31 cellular contexts compared by ENCODE assay signal in the genomic region with DNA sequence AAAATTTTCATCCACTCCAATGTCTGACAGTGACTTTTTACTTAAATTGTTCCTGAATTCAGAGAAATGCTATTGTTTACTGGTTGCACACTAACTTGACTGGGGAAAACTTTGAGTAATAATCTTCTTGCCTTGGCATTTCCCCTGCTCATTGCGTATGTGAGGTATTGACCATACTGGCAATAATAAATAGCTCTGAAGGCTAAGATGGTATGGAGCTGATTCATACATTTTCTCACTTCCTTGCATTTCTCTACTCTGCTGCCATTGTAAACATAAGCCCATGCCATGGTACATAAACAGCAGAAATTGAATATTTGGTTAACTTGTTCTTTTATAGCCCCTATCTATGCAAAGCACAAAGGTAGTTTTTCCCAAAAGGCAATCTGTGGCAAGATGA.
A peak's percentile ranks its signal among the peaks of the same experiment; 100 is the strongest.
DNase-seq lines count a peak whose midpoint lies in the region; ATAC-seq and TF ChIP-seq lines count a peak whose summit lies in the region.
"Had no signal": no experiment of that assay in that cellular context is flagged by ENCODE, and none has a peak within 500 bp of the region (broad histone marks: within the 10 kb centered on the region; RNA-seq: fewer than 3 reads in every experiment).

No MANE protein-coding gene starts in this region.

- no peak overlapping the region for H3K27ac Mint-ChIP-seq in MCF 10A (ENCODE audit: low read depth, unreplicated experiment)
- no peak overlapping the region for H3K27ac Mint-ChIP-seq in stimulated activated naive B cell treated with anti-CD40 and anti-IgM and Interleukin-4, amounts not matched to agents 10 μg/mL and 1 μg/mL and 100 μg/mL, for 72 hours
- H3K27ac Mint-ChIP-seq: activated CD8-positive, alpha-beta memory T cell treated with anti-CD3 and anti-CD28 coated beads, Interleukin-2, amount 10 ng/mL, durations not matched to agents 7 days and 5 days; CD4-positive, alpha-beta memory T cell; GM23338; T-helper 17 cell had no signal

- H3K27me3 ChIP-seq in breast epithelium (no peaks in the 10 kb centered on the region), MG63 (no peaks in the 10 kb centered on the region), fibroblast of lung (ENCODE audit: control insufficient read depth, insufficient read depth, low read length) (no peaks in the 10 kb centered on the region)
- H3K27me3 ChIP-seq: body of pancreas had no signal

- no peak overlapping the region for H3K4me3 Mint-ChIP-seq in MCF 10A (ENCODE audit: unreplicated experiment)
- H3K4me3 Mint-ChIP-seq in stimulated activated naive B cell treated with anti-CD40 and anti-IgM and Interleukin-4, amounts not matched to agents 10 μg/mL and 1 μg/mL and 100 μg/mL, for 72 hours = no peak overlapping the region
- H3K4me3 Mint-ChIP-seq: activated CD8-positive, alpha-beta memory T cell treated with anti-CD3 and anti-CD28 coated beads, Interleukin-2, amount 10 ng/mL, durations not matched to agents 7 days and 5 days; CD4-positive, alpha-beta memory T cell; GM23338; T-helper 17 cell had no signal

- ATAC-seq in stimulated activated naive B cell treated with anti-CD40 and anti-IgM and Interleukin-4, amounts not matched to agents 10 μg/mL and 1 μg/mL and 100 μg/mL, for 72 hours (replicated peaks) = peak; percentile 83 to 89
- ATAC-seq: activated CD4-positive, CD25-positive, alpha-beta regulatory T cell treated with anti-CD3 and anti-CD28 coated beads, Interleukin-2, amount 50 U/mL, for 24 hours; activated CD8-positive, alpha-beta memory T cell treated with anti-CD3 and anti-CD28 coated beads, Interleukin-2, amount 10 ng/mL, durations not matched to agents 7 days and 5 days; GM23338; PC-3; Right ventricle myocardium inferior; SK-N-SH treated with all-trans-retinoic acid at 6 μM for 48 hours; T-helper 17 cell had no signal

- no peaks in the 10 kb centered on the region for H3K36me3 Mint-ChIP-seq in MCF 10A (ENCODE audit: insufficient read depth, unreplicated experiment)
- H3K36me3 Mint-ChIP-seq in stimulated activated naive B cell treated with anti-CD40 and anti-IgM and Interleukin-4, amounts not matched to agents 10 μg/mL and 1 μg/mL and 100 μg/mL, for 72 hours = no peaks in the 10 kb centered on the region
- H3K36me3 Mint-ChIP-seq: CD4-positive, alpha-beta memory T cell had no signal

- BruUV-seq in MCF 10A (replicated peaks; lab: Mats Ljungman, UMichigan) = no TSS peak

- H3K4me2 ChIP-seq in fibroblast of lung (ENCODE audit: extremely low read depth, insufficient read depth, low read length) = no peak overlapping the region
- H3K4me2 ChIP-seq: GM23338 had no signal

- no peaks in the 10 kb centered on the region for H3K4me1 Mint-ChIP-seq in MCF 10A (ENCODE audit: insufficient read depth, unreplicated experiment)
- H3K4me1 Mint-ChIP-seq in stimulated activated naive B cell treated with anti-CD40 and anti-IgM and Interleukin-4, amounts not matched to agents 10 μg/mL and 1 μg/mL and 100 μg/mL, for 72 hours = peaks cover 26 to 53% of the 10 kb centered on the region in 2 donors
- H3K4me1 Mint-ChIP-seq: GM23338 had no signal

- no peak overlapping the region for H3K9ac ChIP-seq in fibroblast of lung (ENCODE audit: insufficient read depth, low read length)

- TF ChIP-seq CTCF in MCF 10A (IDR thresholded peaks at IDR 0.05; ENCODE audit: unreplicated experiment) (no peak), breast epithelium (IDR thresholded peaks at IDR 0.05) (no peak), fibroblast of lung (conservative IDR thresholded peaks at IDR 0.05 in 1 of 2, IDR thresholded peaks at IDR 0.05 in 1 of 2; ENCODE audit: low read depth in 1 of 2, low read length in 2 of 2) (no peak)

- intact Hi-C loops in MCF 10A (cut with micrococcal nuclease) (no loop called here), breast epithelium (cut with DNase I; ENCODE audit: low total_unique reads) (no loop called here)

- no peaks in the 10 kb centered on the region for H3K9me3 ChIP-seq in breast epithelium
- no peaks in the 10 kb centered on the region for H3K9me3 ChIP-seq in MG63
- H3K9me3 ChIP-seq in fibroblast of lung (ENCODE audit: control insufficient read depth, insufficient read depth, low read depth, low read length) = no peaks in the 10 kb centered on the region
- H3K9me3 ChIP-seq: body of pancreas, left ventricle myocardium inferior, thoracic aorta had no signal

- H3K4me3 ChIP-seq in breast epithelium (no peak overlapping the region), MG63 (no peak overlapping the region), fibroblast of lung (replicated peaks in 1 of 4; ENCODE audit: control extremely low read depth in 1 of 4, insufficient read depth in 1 of 4, low read depth in 3 of 4, low read length in 4 of 4) (no peak overlapping the region)
- H3K4me3 ChIP-seq: body of pancreas, GM23338, left ventricle myocardium inferior, thoracic aorta had no signal

- H3K79me2 ChIP-seq in fibroblast of lung (ENCODE audit: control insufficient read depth, insufficient read depth, low read length) = no peaks in the 10 kb centered on the region

- H3K36me3 ChIP-seq in breast epithelium (no peaks in the 10 kb centered on the region), MG63 (no peaks in the 10 kb centered on the region), fibroblast of lung (ENCODE audit: control insufficient read depth, insufficient read depth, low read length) (no peaks in the 10 kb centered on the region)
- H3K36me3 ChIP-seq: left ventricle myocardium inferior, thoracic aorta had no signal

- H4K20me1 ChIP-seq in fibroblast of lung (ENCODE audit: control insufficient read depth, extremely low read depth, insufficient read depth, low read length) = no peaks in the 10 kb centered on the region

- no peak overlapping the region for H3K27ac ChIP-seq in breast epithelium
- H3K27ac ChIP-seq in fibroblast of lung (ENCODE audit: insufficient read depth, low read length) = no peak overlapping the region
- H3K27ac ChIP-seq: left ventricle myocardium inferior, thoracic aorta had no signal

- no peaks in the 10 kb centered on the region for H3K9me3 Mint-ChIP-seq in MCF 10A (ENCODE audit: unreplicated experiment)
- no peaks in the 10 kb centered on the region for H3K9me3 Mint-ChIP-seq in stimulated activated naive B cell treated with anti-CD40 and anti-IgM and Interleukin-4, amounts not matched to agents 10 μg/mL and 1 μg/mL and 100 μg/mL, for 72 hours
- H3K9me3 Mint-ChIP-seq: GM23338 had no signal

- no peak for TF ChIP-seq POLR2A in breast epithelium (IDR thresholded peaks at IDR 0.05)

- no peak overlapping the region for H2AFZ ChIP-seq in fibroblast of lung (ENCODE audit: low read length)
- H2AFZ ChIP-seq: GM23338 had no signal

- no peaks in the 10 kb centered on the region for H3K27me3 Mint-ChIP-seq in MCF 10A (ENCODE audit: insufficient read depth, unreplicated experiment)
- no peaks in the 10 kb centered on the region for H3K27me3 Mint-ChIP-seq in stimulated activated naive B cell treated with anti-CD40 and anti-IgM and Interleukin-4, amounts not matched to agents 10 μg/mL and 1 μg/mL and 100 μg/mL, for 72 hours
- H3K27me3 Mint-ChIP-seq: activated CD8-positive, alpha-beta memory T cell treated with anti-CD3 and anti-CD28 coated beads, Interleukin-2, amount 10 ng/mL, durations not matched to agents 7 days and 5 days; CD4-positive, alpha-beta memory T cell; T-helper 17 cell had no signal

- CTCF ChIA-PET in MCF 10A (lab: Yijun Ruan, JAX) = interaction anchor here (1.0 kb wide), 1 partner anchor 9 kb away, joined by 4 read pairs; no protein-coding TSS in a partner anchor

- POLR2A ChIA-PET in MCF 10A (lab: Yijun Ruan, JAX) = interaction anchor here (0.6 to 0.8 kb wide), 2 partner anchors 12 to 22 kb away, joined by 3 to 4 read pairs; no protein-coding TSS in a partner anchor

- H3K4me1 ChIP-seq in breast epithelium (no peaks in the 10 kb centered on the region), fibroblast of lung (ENCODE audit: control insufficient read depth, extremely low read depth, insufficient read depth, low read length) (no peaks in the 10 kb centered on the region)

- peak; percentile 13 for DNase-seq in MCF 10A (ENCODE audit: unreplicated experiment)
- DNase-seq in breast epithelium (ENCODE audit: low spot score in 2 of 2) = no peak
- DNase-seq in MG63 = peak; percentile 32
- DNase-seq in fibroblast of lung (ENCODE audit: low read depth in 2 of 2) = peak; percentile 31 to 49
- no peak for DNase-seq in stimulated activated naive B cell treated with anti-CD40 and anti-IgM and Interleukin-4, amounts not matched to agents 10 μg/mL and 1 μg/mL and 100 μg/mL, for 72 hours
- no peak for DNase-seq in DMS153 treated with DMSO at 0.1 percent for 48 hours (lab: John Stamatoyannopoulos, UW; ENCODE audit: unreplicated experiment)
- no peak for DNase-seq in activated CD4-positive, CD25-positive, alpha-beta regulatory T cell (lab: John Stamatoyannopoulos, UW)
- DNase-seq in activated effector memory CD4-positive, alpha-beta T cell treated with Interleukin-2 at 50 U/mL for 16 hours = no peak
- DNase-seq: activated CD4-positive, alpha-beta T cell treated with anti-CD3 and anti-CD28 coated beads, Interleukin-2, amount 50 U/mL, for 4 hours; activated CD8-positive, alpha-beta memory T cell treated with anti-CD3 and anti-CD28 coated beads, Interleukin-2, amount 10 ng/mL, durations not matched to agents 7 days and 5 days; activated naive CD4-positive, alpha-beta T cell treated with Interleukin-2 at 50 U/mL for 16 hours; body of pancreas; CD4-positive, alpha-beta memory T cell; cerebellar nuclear complex; head of caudate nucleus; KG1; left ventricle myocardium inferior; mesendoderm; NCI-H1436 treated with DMSO at 0.1 percent for 48 hours; NCI-H2081 treated with DMSO at 0.1 percent for 48 hours; NCI-H2227 treated with DMSO at 0.1 percent for 48 hours; NCI-H526 treated with DMSO at 0.1 percent for 48 hours; NK-92 treated with Interleukin-12 subunit alpha and Interleukin-12 subunit beta, amount 100 ng/mL, for 24 hours; PC-3; stimulated activated naive CD4-positive, alpha-beta T cell treated with Interleukin-2 at 50 U/mL for 16 hours; T-helper 17 cell had no signal

Comparison
In these comparisons a context has a peak if more than half of its experiments do, and no peak if none do; other contexts are left out.
1. DNase-seq: peak in MCF 10A (single experiment), MG63 (single experiment) and fibroblast of lung (2 of 2); none in breast epithelium (0 of 2), stimulated activated naive B cell treated with anti-CD40 and anti-IgM and Interleukin-4, amounts not matched to agents 10 μg/mL and 1 μg/mL and 100 μg/mL, for 72 hours (single experiment), DMS153 treated with DMSO at 0.1 percent for 48 hours (single experiment), activated CD4-positive, CD25-positive, alpha-beta regulatory T cell (0 of 4) and activated effector memory CD4-positive, alpha-beta T cell treated with Interleukin-2 at 50 U/mL for 16 hours (single experiment).